ENCODE assay signal across 8 cellular contexts in the genomic region with DNA sequence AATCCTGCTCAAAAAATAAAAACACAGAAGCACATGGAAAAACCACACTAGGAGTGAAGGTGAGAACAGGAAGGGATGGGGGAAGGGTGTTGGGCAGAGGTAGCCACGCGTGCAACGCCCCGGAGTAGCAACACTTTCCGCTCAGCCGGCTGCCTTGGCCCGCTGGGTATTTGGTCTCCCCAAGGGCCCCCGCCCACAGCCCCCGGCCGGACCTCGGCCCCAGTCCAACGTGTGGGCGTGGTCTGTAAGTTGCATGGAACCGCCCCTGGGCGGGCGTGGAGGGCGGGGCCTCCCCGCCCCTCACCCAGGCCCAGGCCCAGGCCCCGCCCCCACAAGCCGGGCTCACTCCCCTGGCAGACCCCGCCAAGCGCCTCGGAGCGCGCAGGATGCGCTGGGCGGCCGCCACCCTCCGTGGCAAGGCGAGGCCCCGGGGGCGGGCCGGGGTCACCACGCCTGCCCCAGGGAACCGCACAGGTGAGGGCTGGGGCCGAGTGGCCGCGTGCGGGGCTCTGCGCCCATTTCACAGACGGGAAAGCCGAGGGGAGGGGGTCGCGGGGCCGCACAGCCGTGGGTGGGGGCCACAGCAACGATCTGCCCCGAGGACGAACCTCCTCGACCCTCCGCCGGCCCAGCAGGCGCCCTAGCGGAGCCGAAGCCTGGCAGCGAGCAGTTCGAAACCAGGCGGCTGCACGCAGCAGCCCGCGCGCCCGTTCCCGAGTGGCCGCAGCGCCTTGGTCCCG. TPM values are rescaled to one million over a fixed set of nuclear protein-coding genes. Genes with fewer than 3 reads are reported as not detected.
DNase-seq lines count a peak whose midpoint lies in the region; ATAC-seq and TF ChIP-seq lines count a peak whose summit lies in the region.

A gene (plus strand): TSS at position 345 of the 740 bp plus-strand sequence. CDS start 42 bp downstream, at position 387.

- H3K27ac Mint-ChIP-seq in activated T-cell treated with anti-CD3 and anti-CD28 coated beads, Interleukin-2, amount 50 U/mL, for 24 hours, result peak within 1 kb of the TSS; percentile 96
- no peak within 1 kb of the TSS for H3K27ac Mint-ChIP-seq in progenitor cell of endocrine pancreas

- ATAC-seq in GM21825 (IDR thresholded peaks at IDR 0.05; ENCODE audit: unreplicated experiment), result peak; percentile 41

- peaks cover 62% of the 10 kb centered on the region for H3K4me1 Mint-ChIP-seq in activated T-cell treated with anti-CD3 and anti-CD28 coated beads, Interleukin-2, amount 50 U/mL, for 24 hours (ENCODE audit: low read depth)
- peaks cover 13% of the 10 kb centered on the region for H3K4me1 Mint-ChIP-seq in progenitor cell of endocrine pancreas (ENCODE audit: low read depth)

- H3K27me3 Mint-ChIP-seq in activated T-cell treated with anti-CD3 and anti-CD28 coated beads, Interleukin-2, amount 50 U/mL, for 24 hours, result no peaks in the 10 kb centered on the region
- peaks cover 29% of the 10 kb centered on the region for H3K27me3 Mint-ChIP-seq in progenitor cell of endocrine pancreas

- TF ChIP-seq CTCF in progenitor cell of endocrine pancreas (IDR thresholded peaks at IDR 0.05; ENCODE audit: unreplicated experiment), result no peak

- DNase-seq in GM03348 (ENCODE audit: low spot score), result peak; percentile 44
- peak; percentile 50 for DNase-seq in NCI-H2029 (lab: John Stamatoyannopoulos, UW)
- DNase-seq in activated T-cell treated with anti-CD3 and anti-CD28 coated beads, Interleukin-2, amount 50 U/mL, for 24 hours, result peak; percentile 86
- peak; percentile 29 for DNase-seq in fibroblast of the conjunctiva (ENCODE audit: low read depth)
- DNase-seq in progenitor cell of endocrine pancreas (ENCODE audit: low spot score, unreplicated experiment), result peak; percentile 54
- no peak for DNase-seq in GOT3 (lab: John Stamatoyannopoulos, UW)
- DNase-seq in NCI-H1417 treated with DMSO at 0.1 percent for 48 hours (lab: John Stamatoyannopoulos, UW), result no peak

- peaks cover 7% of the 10 kb centered on the region for H3K36me3 Mint-ChIP-seq in activated T-cell treated with anti-CD3 and anti-CD28 coated beads, Interleukin-2, amount 50 U/mL, for 24 hours (ENCODE audit: low read depth)
- no peaks in the 10 kb centered on the region for H3K36me3 Mint-ChIP-seq in progenitor cell of endocrine pancreas (ENCODE audit: insufficient read depth)

- peak within 1 kb of the TSS; percentile 89 for H3K4me3 Mint-ChIP-seq in activated T-cell treated with anti-CD3 and anti-CD28 coated beads, Interleukin-2, amount 50 U/mL, for 24 hours
- no peak within 1 kb of the TSS for H3K4me3 Mint-ChIP-seq in progenitor cell of endocrine pancreas (ENCODE audit: low read depth)

- no peaks in the 10 kb centered on the region for H3K9me3 Mint-ChIP-seq in activated T-cell treated with anti-CD3 and anti-CD28 coated beads, Interleukin-2, amount 50 U/mL, for 24 hours
- no peaks in the 10 kb centered on the region for H3K9me3 Mint-ChIP-seq in progenitor cell of endocrine pancreas (ENCODE audit: low read depth)

RNA-seq across cellular contexts. Expression of the gene that starts here (rescaled TPM):
- total RNA-seq in progenitor cell of endocrine pancreas, result 0.43 and 1.2 TPM in 2 replicates

Comparison
In these comparisons a context has a peak if more than half of its experiments do, and no peak if none do; other contexts are left out.
1. DNase-seq: peak in GM03348 (single experiment), NCI-H2029 (single experiment), activated T-cell treated with anti-CD3 and anti-CD28 coated beads, Interleukin-2, amount 50 U/mL, for 24 hours (single experiment), fibroblast of the conjunctiva (single experiment) and progenitor cell of endocrine pancreas (single experiment); none in GOT3 (single experiment) and NCI-H1417 treated with DMSO at 0.1 percent for 48 hours (single experiment).